ENCODE assay signal across 21 cellular contexts in the genomic region with DNA sequence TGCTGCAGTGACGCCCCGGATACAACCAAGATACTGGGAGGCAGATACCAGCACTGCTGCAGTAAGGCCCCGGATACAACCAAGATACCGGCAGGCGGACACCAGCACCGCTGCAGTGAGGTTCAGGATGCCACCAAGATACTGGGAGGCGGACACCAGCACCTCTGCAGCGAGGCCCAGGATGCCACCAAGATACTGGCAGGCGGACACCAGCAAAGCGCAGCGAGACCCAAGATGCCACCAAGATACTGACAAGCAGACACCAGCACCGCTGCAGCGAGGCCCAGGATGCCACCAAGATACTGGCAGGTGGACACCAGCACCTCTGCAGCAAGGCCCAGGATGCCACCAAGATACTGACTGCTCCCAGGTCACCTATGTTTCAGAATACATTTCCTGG.
"Had no signal": no experiment of that assay in that cellular context is flagged by ENCODE, and none has a peak within 500 bp of the region (broad histone marks: within the 10 kb centered on the region; RNA-seq: fewer than 3 reads in every experiment).

No MANE protein-coding gene starts in this region.

- H3K27ac ChIP-seq: heart right ventricle, hepatocyte, left lung, neutrophil, ovary, right atrium auricular region, right lobe of liver, spleen, suprapubic skin, thoracic aorta, tibial artery, upper lobe of right lung had no signal

- ATAC-seq: heart right ventricle; left colon; left lung; naive thymus-derived CD8-positive, alpha-beta T cell; right lobe of liver; stimulated activated effector memory CD8-positive, alpha-beta T cell treated with anti-CD3 and anti-CD28 coated beads, Interleukin-12 subunit alpha, Interleukin-12 subunit beta, amount 100 ng/mL, for 72 hours; upper lobe of right lung had no signal

- H2AFZ ChIP-seq: hepatocyte had no signal

- H3K27me3 ChIP-seq: hepatocyte, left lung, neutrophil, ovary, right atrium auricular region, right lobe of liver, spleen, upper lobe of right lung had no signal

- H3K4me1 ChIP-seq: heart right ventricle, left lung, right atrium auricular region, right lobe of liver, suprapubic skin, tibial artery, upper lobe of right lung had no signal

- H3K9me3 ChIP-seq: neutrophil, ovary, right lobe of liver, suprapubic skin, upper lobe of right lung had no signal

- H3K4me3 ChIP-seq: heart right ventricle, hepatocyte, left lung, ovary, right atrium auricular region, right lobe of liver, spleen, suprapubic skin, thoracic aorta, tibial artery, upper lobe of right lung had no signal

- H3K4me2 ChIP-seq: hepatocyte had no signal

- H3K36me3 ChIP-seq: heart right ventricle, left lung, ovary, right atrium auricular region, right lobe of liver, suprapubic skin, thoracic aorta, tibial artery, upper lobe of right lung had no signal

- DNase-seq: heart right ventricle; kidney; naive thymus-derived CD8-positive, alpha-beta T cell; occipital lobe; ovary; small intestine; spleen; stimulated activated CD4-positive, alpha-beta T cell treated with anti-CD3 and anti-CD28 coated beads, Interleukin-4, amount 100 ng/mL, for 24 hours; stimulated activated naive CD4-positive, alpha-beta T cell; trophoblast cell had no signal
